8 cellular contexts compared by ENCODE assay signal in genomic region chr6:131594074-131594473, GRCh38. TPM values are rescaled to one million over a fixed set of nuclear protein-coding genes. Genes with fewer than 3 reads are reported as not detected.
"Had no signal": no experiment of that assay in that cellular context is flagged by ENCODE, and none has a peak within 500 bp of the region (broad histone marks: within the 10 kb centered on the region; RNA-seq: fewer than 3 reads in every experiment).

No MANE protein-coding gene starts in this region.

- FAIRE-seq: HTR-8/SVneo, K562 had no signal

- H3K4me3 ChIP-seq: K562 had no signal

- DNase-seq: IMR-90, KG1 had no signal

- ATAC-seq: K562 had no signal

- H3K27ac ChIP-seq: HL-60 had no signal

RNA-seq across cellular contexts. Expression of gene ARG1, which starts 21.0 kb away (rescaled TPM):
- total RNA-seq: HT-29, HT1080, IMR-90 had no signal
- polyA plus RNA-seq: IgD-negative memory B cell, IMR-90 had no signal

RNA-seq across cellular contexts. Expression of gene ENPP3, which starts 43.0 kb away (rescaled TPM):
- total RNA-seq: HT-29 had no signal
- polyA plus RNA-seq: IgD-negative memory B cell had no signal
